Comparison of ENCODE assay signal across 8 cellular contexts in genomic region chr13:100608906-100609305, GRCh38. TPM values are rescaled to one million over a fixed set of nuclear protein-coding genes. Genes with fewer than 3 reads are reported as not detected.
DNase-seq lines count a peak whose midpoint lies in the region; ATAC-seq and TF ChIP-seq lines count a peak whose summit lies in the region.

No MANE protein-coding gene starts in this region.

- H3K4me1 Mint-ChIP-seq in CD8-positive, alpha-beta memory T cell = peaks cover 21 to 36% (median 21%) of the 10 kb centered on the region in 3 donors

- H3K27me3 Mint-ChIP-seq in CD8-positive, alpha-beta memory T cell = no peaks in the 10 kb centered on the region

- peak; percentile 93 for ATAC-seq in GM19395 (IDR thresholded peaks at IDR 0.05; ENCODE audit: unreplicated experiment)
- ATAC-seq in HG03196 (IDR thresholded peaks at IDR 0.05; ENCODE audit: unreplicated experiment) = peak; percentile 93
- no peak for ATAC-seq in sciatic nerve

- H3K9me3 Mint-ChIP-seq in CD8-positive, alpha-beta memory T cell = no peaks in the 10 kb centered on the region

- H3K4me3 ChIP-seq in CD8-positive, alpha-beta memory T cell (ENCODE audit: low read length) = no peak overlapping the region

- peaks cover 13% of the 10 kb centered on the region for H3K4me1 ChIP-seq in CD8-positive, alpha-beta memory T cell (ENCODE audit: insufficient read depth, low read length)

- H3K27me3 ChIP-seq in CD8-positive, alpha-beta memory T cell (ENCODE audit: insufficient read depth, low read length, poor library complexity, severe bottlenecking) = no peaks in the 10 kb centered on the region

- H3K9me3 ChIP-seq in CD8-positive, alpha-beta memory T cell (ENCODE audit: low read length) = no peaks in the 10 kb centered on the region

- H3K36me3 Mint-ChIP-seq in CD8-positive, alpha-beta memory T cell = peaks cover 0 to 47% (median 14%) of the 10 kb centered on the region in 3 donors

- intact Hi-C loops in sciatic nerve (cut with DNase I) = no loop called here
- intact Hi-C loops in cardiac septum (cut with DNase I) = no loop called here

- no peak for TF ChIP-seq POLR2A in erythroblast (IDR thresholded peaks at IDR 0.05; ENCODE audit: low read length)

- H3K4me3 Mint-ChIP-seq in CD8-positive, alpha-beta memory T cell = peak overlapping the region in 1 of 7 donors; percentile 5

- no peaks in the 10 kb centered on the region for H3K36me3 ChIP-seq in CD8-positive, alpha-beta memory T cell (ENCODE audit: insufficient read depth, low read length)

- no peak for DNase-seq in CD8-positive, alpha-beta memory T cell
- DNase-seq in activated T-cell treated with anti-CD3 and anti-CD28 coated beads, Interleukin-2, amount 50 U/mL, for 48 hours = peak; percentile 28 to 35
- DNase-seq in sciatic nerve (ENCODE audit: low spot score) = no peak
- no peak for DNase-seq in cardiac septum (ENCODE audit: low spot score)
- no peak for DNase-seq in erythroblast (lab: John Stamatoyannopoulos, UW)
- no peak for DNase-seq in islet precursor cell

- POLR2A ChIA-PET in CD8-positive, alpha-beta memory T cell (lab: Charles Lee) = no interaction called here

- CTCF ChIA-PET in CD8-positive, alpha-beta memory T cell (lab: Charles Lee) = interaction anchor here (1.1 kb wide), 1 partner anchor 20 kb away, joined by 3 read pairs; no protein-coding TSS in a partner anchor

- no peak overlapping the region for H3K27ac ChIP-seq in CD8-positive, alpha-beta memory T cell (ENCODE audit: low read depth, low read length)

- peak overlapping the region in 7 of 8 donors; percentile 63 to 79 (median 72) for H3K27ac Mint-ChIP-seq in CD8-positive, alpha-beta memory T cell

RNA-seq across cellular contexts. Expression of gene GGACT, which starts 20.3 kb away (rescaled TPM):
- total RNA-seq in CD8-positive, alpha-beta memory T cell = 1 to 10 TPM; 4.9 to 5.7 TPM
- 9.2 TPM for polyA plus RNA-seq in CD8-positive, alpha-beta memory T cell
- total RNA-seq in sciatic nerve (5.2 TPM), cardiac septum (1.7 TPM)

Comparison
In these comparisons a context has a peak if more than half of its experiments do, and no peak if none do; other contexts are left out.
1. DNase-seq: peak in activated T-cell treated with anti-CD3 and anti-CD28 coated beads, Interleukin-2, amount 50 U/mL, for 48 hours (2 of 2); none in CD8-positive, alpha-beta memory T cell (0 of 5), sciatic nerve (single experiment), cardiac septum (single experiment), erythroblast (0 of 2) and islet precursor cell (single experiment).